In genomic region chr11:33687733-33688479, GRCh38 we compare ENCODE assay signal across 9 cellular contexts. TPM values are rescaled to one million over a fixed set of nuclear protein-coding genes. Genes with fewer than 3 reads are reported as not detected.
DNase-seq lines count a peak whose midpoint lies in the region; ATAC-seq and TF ChIP-seq lines count a peak whose summit lies in the region.
"Had no signal": no experiment of that assay in that cellular context is flagged by ENCODE, and none has a peak within 500 bp of the region (broad histone marks: within the 10 kb centered on the region; RNA-seq: fewer than 3 reads in every experiment).

No MANE protein-coding gene starts in this region.

- intact Hi-C loops in tibial artery (cut with DNase I; ENCODE audit: low total_unique reads) = loop anchor here (10.0 kb wide), 1 partner anchor 323 kb away; no protein-coding TSS in a partner anchor

- H3K36me3 ChIP-seq in GM23338 (ENCODE audit: insufficient read depth) = no peaks in the 10 kb centered on the region
- H3K36me3 ChIP-seq in tibial artery = no peaks in the 10 kb centered on the region
- H3K36me3 ChIP-seq in effector memory CD4-positive, alpha-beta T cell (ENCODE audit: control insufficient read depth, insufficient read depth, low read length) = no peaks in the 10 kb centered on the region

- no peaks in the 10 kb centered on the region for H3K9me2 ChIP-seq in GM23338 (ENCODE audit: insufficient read depth)

- H3K36me3 Mint-ChIP-seq in GM23338 (ENCODE audit: low read depth) = no peaks in the 10 kb centered on the region

- H3F3A ChIP-seq in GM23338 (replicated peaks; ENCODE audit: low read depth) = no peaks in the 10 kb centered on the region

- DNase-seq in D341Med (ENCODE audit: low spot score) (peak; percentile 68), GM23338 (ENCODE audit: low spot score) (peak; percentile 86), NCI-H2107 (lab: John Stamatoyannopoulos, UW) (peak; percentile 54), amniotic stem cell (lab: John Stamatoyannopoulos, UW) (peak; percentile 65), iPS-NIHi11 (ENCODE audit: low spot score) (peak; percentile 69), tibial artery (peak in 1 of 2 donors; percentile 44)
- no peak for DNase-seq in effector memory CD4-positive, alpha-beta T cell

- no peak overlapping the region for H3K4me3 Mint-ChIP-seq in GM23338
- H3K4me3 Mint-ChIP-seq: T-helper 1 cell treated with Interleukin-12 subunit alpha and Interleukin-12 subunit beta and Interleukin-4 antibody, amounts not matched to agents 30 μg/mL and 1 μg/mL, for 36 hours had no signal

- H3K4me3 ChIP-seq in GM23338 (no peak overlapping the region), tibial artery (no peak overlapping the region)
- H3K4me3 ChIP-seq in effector memory CD4-positive, alpha-beta T cell (ENCODE audit: insufficient read depth, low read depth, low read length, poor library complexity, severe bottlenecking) = no peak overlapping the region

- H3K27me3 Mint-ChIP-seq in GM23338 (ENCODE audit: insufficient read depth, low read depth, poor library complexity) = peaks cover 4% of the 10 kb centered on the region

- 0 out of 2 replicates have a peak overlapping the region, but pooled peaks have one; percentile 38 for H2AFZ ChIP-seq in GM23338

- ATAC-seq in GM23338 = peak; percentile 57
- ATAC-seq in HG02973 (IDR thresholded peaks at IDR 0.05; ENCODE audit: unreplicated experiment) = no peak

- H3K79me2 ChIP-seq in GM23338 (replicated peaks; ENCODE audit: insufficient read depth) = no peaks in the 10 kb centered on the region

- no peak overlapping the region for H3K27ac Mint-ChIP-seq in GM23338
- H3K27ac Mint-ChIP-seq: T-helper 1 cell treated with Interleukin-12 subunit alpha and Interleukin-12 subunit beta and Interleukin-4 antibody, amounts not matched to agents 30 μg/mL and 1 μg/mL, for 36 hours had no signal

- no peaks in the 10 kb centered on the region for H3K9me3 Mint-ChIP-seq in GM23338

- H3K4me1 ChIP-seq in GM23338 (ENCODE audit: insufficient read depth) (peaks cover 36% of the 10 kb centered on the region), tibial artery (peaks cover 0 to 35% (median 24%) of the 10 kb centered on the region in 4 donors)
- H3K4me1 ChIP-seq in effector memory CD4-positive, alpha-beta T cell (ENCODE audit: control insufficient read depth, insufficient read depth, low read length, poor library complexity, severe bottlenecking) = no peaks in the 10 kb centered on the region

- H3K27ac ChIP-seq in GM23338 (ENCODE audit: low read depth) (no peak overlapping the region), tibial artery (no peak overlapping the region)
- no peak overlapping the region for H3K27ac ChIP-seq in effector memory CD4-positive, alpha-beta T cell (ENCODE audit: insufficient read depth, low read length, poor library complexity, severe bottlenecking)

- peaks cover 35% of the 10 kb centered on the region for H3K4me1 Mint-ChIP-seq in GM23338

- H4K20me1 ChIP-seq in GM23338 (replicated peaks; ENCODE audit: insufficient read depth) = no peaks in the 10 kb centered on the region

- H3K4me2 ChIP-seq in GM23338 = no peak overlapping the region

- H3K9me3 ChIP-seq in tibial artery = no peaks in the 10 kb centered on the region
- no peaks in the 10 kb centered on the region for H3K9me3 ChIP-seq in effector memory CD4-positive, alpha-beta T cell (ENCODE audit: control insufficient read depth, low read length)

- TF ChIP-seq CTCF in GM23338 (conservative IDR thresholded peaks at IDR 0.05; ENCODE audit: low read depth in 2 of 2) (peak; percentile 94), tibial artery (IDR thresholded peaks at IDR 0.05) (peak; percentile 44 to 47)

- H3K27me3 ChIP-seq in GM23338 (ENCODE audit: insufficient read depth) (no peaks in the 10 kb centered on the region), tibial artery (peaks cover 0 to 9% of the 10 kb centered on the region in 2 donors)
- H3K27me3 ChIP-seq in effector memory CD4-positive, alpha-beta T cell (replicated peaks; ENCODE audit: control insufficient read depth, insufficient read depth, low read length, poor library complexity, severe bottlenecking) = no peaks in the 10 kb centered on the region

TF ChIP-seq in GM23338, 12 proteins besides CTCF, POLR2A, EP300 and RAD21 (continues in another document):
- no peak for TF ChIP-seq REST (IDR thresholded peaks at IDR 0.05; ENCODE audit: unreplicated experiment)
- no peak for TF ChIP-seq STAT1 (IDR thresholded peaks at IDR 0.05; ENCODE audit: unreplicated experiment)
- TF ChIP-seq JUNB (IDR thresholded peaks at IDR 0.05; ENCODE audit: unreplicated experiment) = no peak
- no peak for TF ChIP-seq ZNF114 (CRISPR knock-in tag; IDR thresholded peaks at IDR 0.05)
- TF ChIP-seq NANOG (IDR thresholded peaks at IDR 0.05; ENCODE audit: borderline replicate concordance) = no peak
- TF ChIP-seq ZNF331 (CRISPR knock-in tag; IDR thresholded peaks at IDR 0.05; ENCODE audit: low read depth) = no peak
- TF ChIP-seq POLR2AphosphoS5 (IDR thresholded peaks at IDR 0.05; ENCODE audit: low read depth) = no peak
- TF ChIP-seq EZH2 (IDR thresholded peaks at IDR 0.05; ENCODE audit: low read depth, unreplicated experiment) = no peak
- TF ChIP-seq EZH2phosphoT487 (IDR thresholded peaks at IDR 0.05; ENCODE audit: unreplicated experiment) = no peak
- no peak for TF ChIP-seq CREB1 (CRISPR knock-in tag; IDR thresholded peaks at IDR 0.05; ENCODE audit: low read depth)
- no peak for TF ChIP-seq ETS1 (IDR thresholded peaks at IDR 0.05)

RNA-seq across cellular contexts. Expression of gene C11orf91, which starts 12.7 kb away (rescaled TPM):
- total RNA-seq in GM23338 (2014; rRNA removed; shearing (Covaris generic)) = not detected in 2 replicates
- polyA plus RNA-seq in GM23338 (2016; fragmentation: Nextera tagmentation; extraction: Ambion mirVana) = not detected in 2 replicates

RNA-seq across cellular contexts. Expression of gene CD59, which starts 48.3 kb away (rescaled TPM):
- total RNA-seq in GM23338 (2014; rRNA removed; shearing (Covaris generic)) = 41.5 and 61.5 TPM in 2 replicates
- 73.9 and 86.6 TPM in 2 replicates for polyA plus RNA-seq in GM23338 (2016; fragmentation: Nextera tagmentation; extraction: Ambion mirVana)

Comparison
In these comparisons a context has a peak if more than half of its experiments do, and no peak if none do; other contexts are left out.
1. DNase-seq: peak in D341Med (single experiment), GM23338 (single experiment), NCI-H2107 (single experiment), amniotic stem cell (single experiment) and iPS-NIHi11 (single experiment); none in effector memory CD4-positive, alpha-beta T cell (0 of 3).